In genomic region chr16:51937771-51938170, GRCh38 we compare ENCODE assay signal across 25 cellular contexts.
"Had no signal": no experiment of that assay in that cellular context is flagged by ENCODE, and none has a peak within 500 bp of the region (broad histone marks: within the 10 kb centered on the region; RNA-seq: fewer than 3 reads in every experiment).

No MANE protein-coding gene starts in this region.

- ATAC-seq: activated CD8-positive, alpha-beta memory T cell treated with anti-CD3 and anti-CD28 coated beads, Interleukin-2, amount 10 ng/mL, durations not matched to agents 7 days and 5 days; activated CD8-positive, alpha-beta T cell treated with anti-CD3 and anti-CD28 coated beads, Interleukin-2, amount 10 ng/mL, durations not matched to agents 7 days and 5 days; activated naive CD4-positive, alpha-beta T cell treated with anti-CD3 and anti-CD28 coated beads, Interleukin-2, amount 50 U/mL, for 72 hours; activated T-cell treated with anti-CD3 and anti-CD28 coated beads, Interleukin-2, amount 50 U/mL, for 72 hours; gastrocnemius medialis; heart left ventricle; left colon; naive thymus-derived CD4-positive, alpha-beta T cell; psoas muscle; upper lobe of right lung had no signal

- DNase-seq: activated B cell treated with CpG ODN at 0.5 μM for 24 hours; activated CD4-positive, alpha-beta T cell treated with anti-CD3 and anti-CD28 coated beads, Interleukin-2, amount 50 U/mL, for 1 hour; activated CD8-positive, alpha-beta memory T cell treated with anti-CD3 and anti-CD28 coated beads, Interleukin-2, amount 10 ng/mL, durations not matched to agents 7 days and 5 days; activated CD8-positive, alpha-beta T cell treated with anti-CD3 and anti-CD28 coated beads, Interleukin-2, amount 10 ng/mL, durations not matched to agents 7 days and 5 days; activated naive CD4-positive, alpha-beta T cell; activated T-cell treated with anti-CD3 and anti-CD28 coated beads, Interleukin-2, amount 50 U/mL, for 72 hours; cerebellar nuclear complex; dorsolateral prefrontal cortex; effector memory CD4-positive, alpha-beta T cell; gastrocnemius medialis; heart left ventricle; hypothalamus; immature natural killer cell; kidney; left colon; mammary epithelial cell; naive thymus-derived CD4-positive, alpha-beta T cell; nucleus accumbens; psoas muscle; sigmoid colon; stimulated activated CD4-positive, alpha-beta T cell treated with anti-CD3 and anti-CD28 coated beads, Interleukin-15, amount 100 ng/mL, for 24 hours; stimulated activated naive CD4-positive, alpha-beta T cell; tibial artery; upper lobe of right lung had no signal
